In genomic region chr6:128632131-128632530, GRCh38 we compare ENCODE assay signal across 16 cellular contexts.
DNase-seq lines count a peak whose midpoint lies in the region; ATAC-seq and TF ChIP-seq lines count a peak whose summit lies in the region.
"Had no signal": no experiment of that assay in that cellular context is flagged by ENCODE, and none has a peak within 500 bp of the region (broad histone marks: within the 10 kb centered on the region; RNA-seq: fewer than 3 reads in every experiment).

No MANE protein-coding gene starts in this region.

- H3K4me3 Mint-ChIP-seq in activated naive CD8-positive, alpha-beta T cell treated with anti-CD3 and anti-CD28 coated beads, Interleukin-2, amount 50 U/mL, for 24 hours = no peak overlapping the region
- H3K4me3 Mint-ChIP-seq: B cell; CD4-positive, alpha-beta T cell; GM23338 had no signal

- DNase-seq in HPDE6-E6E7 (ENCODE audit: extremely low spot score) = peak; percentile 42
- peak; percentile 93 for DNase-seq in PC-3
- peak; percentile 78 for DNase-seq in epithelial cell of prostate (ENCODE audit: low read depth, low spot score)
- peak; percentile 15 for DNase-seq in mucosa of gallbladder (ENCODE audit: low spot score)
- DNase-seq in NCI-H2171 (lab: John Stamatoyannopoulos, UW) = no peak
- DNase-seq in activated naive CD8-positive, alpha-beta T cell treated with anti-CD3 and anti-CD28 coated beads, Interleukin-2, amount 50 U/mL, for 24 hours = no peak
- DNase-seq in effector CD4-positive, alpha-beta T cell = no peak
- DNase-seq: CD4-positive, alpha-beta T cell; NCI-H2081; NCI-H226; NCI-H526; NK-92 treated with Interleukin-12 subunit alpha and Interleukin-12 subunit beta, amount 100 ng/mL, for 24 hours; Right ventricle myocardium superior had no signal

- CTCF ChIA-PET in PC-3 (lab: Charles Lee) = no interaction called here

- TF ChIP-seq CTCF in PC-3 (conservative IDR thresholded peaks at IDR 0.05; ENCODE audit: low read depth, low read length) = no peak

- no peaks in the 10 kb centered on the region for H3K36me3 Mint-ChIP-seq in activated naive CD8-positive, alpha-beta T cell treated with anti-CD3 and anti-CD28 coated beads, Interleukin-2, amount 50 U/mL, for 24 hours (ENCODE audit: low read depth)

- no peaks in the 10 kb centered on the region for H3K9me2 ChIP-seq in PC-3 (replicated peaks; ENCODE audit: low read length)

- BruUV-seq in PC-3 (replicated peaks; lab: Mats Ljungman, UMichigan) = no TSS peak

- H3K27me3 Mint-ChIP-seq in activated naive CD8-positive, alpha-beta T cell treated with anti-CD3 and anti-CD28 coated beads, Interleukin-2, amount 50 U/mL, for 24 hours = peaks cover 12% of the 10 kb centered on the region
- H3K27me3 Mint-ChIP-seq: B cell had no signal

- peak overlapping the region; percentile 55 for H3K4me2 ChIP-seq in PC-3 (ENCODE audit: low read length)
- H3K4me2 ChIP-seq: GM23338 had no signal

- H3K9me3 Mint-ChIP-seq in activated naive CD8-positive, alpha-beta T cell treated with anti-CD3 and anti-CD28 coated beads, Interleukin-2, amount 50 U/mL, for 24 hours = no peaks in the 10 kb centered on the region
- H3K9me3 Mint-ChIP-seq: CD4-positive, alpha-beta T cell; GM23338 had no signal

- H3K27me3 ChIP-seq in PC-3 (ENCODE audit: low read length) = no peaks in the 10 kb centered on the region

- POLR2A ChIA-PET in PC-3 (lab: Charles Lee; ENCODE audit: unreplicated experiment) = no interaction called here

- H3F3A ChIP-seq in PC-3 (ENCODE audit: low read length, unreplicated experiment) = no peaks in the 10 kb centered on the region

- no peaks in the 10 kb centered on the region for H4K20me1 ChIP-seq in PC-3 (ENCODE audit: low read length)

- no peaks in the 10 kb centered on the region for H3K36me3 ChIP-seq in PC-3 (ENCODE audit: low read depth, low read length)

- H3K4me1 Mint-ChIP-seq in activated naive CD8-positive, alpha-beta T cell treated with anti-CD3 and anti-CD28 coated beads, Interleukin-2, amount 50 U/mL, for 24 hours = no peaks in the 10 kb centered on the region
- H3K4me1 Mint-ChIP-seq: B cell, GM23338 had no signal

- no peaks in the 10 kb centered on the region for H3K79me2 ChIP-seq in PC-3 (ENCODE audit: low read length)

- no peak overlapping the region for H3K9ac ChIP-seq in PC-3 (ENCODE audit: low read length)

- no peak overlapping the region for H3K4me3 ChIP-seq in PC-3 (ENCODE audit: low read length)
- H3K4me3 ChIP-seq: GM23338 had no signal

- H3K27ac ChIP-seq in PC-3 (ENCODE audit: low read length) = peak overlapping the region; percentile 24; the same call in 1 of the 2 replicates
- no peak overlapping the region for H3K27ac ChIP-seq in epithelial cell of prostate

- H3K4me1 ChIP-seq in PC-3 (ENCODE audit: insufficient read depth, low read length) = peaks cover 25% of the 10 kb centered on the region

- ATAC-seq in PC-3 = peak; percentile 57
- no peak for ATAC-seq in activated naive CD8-positive, alpha-beta T cell treated with anti-CD3 and anti-CD28 coated beads, Interleukin-2, amount 50 U/mL, for 24 hours
- ATAC-seq: GM23338, SK-N-SH treated with all-trans-retinoic acid at 6 μM for 48 hours had no signal

- intact Hi-C loops in PC-3 (cut with micrococcal nuclease) = no loop called here

- H2AFZ ChIP-seq in PC-3 (ENCODE audit: low read length) = no peak overlapping the region
- H2AFZ ChIP-seq: GM23338 had no signal

- H3K9me3 ChIP-seq in PC-3 (ENCODE audit: low read length) = no peaks in the 10 kb centered on the region

- H3K27ac Mint-ChIP-seq in activated naive CD8-positive, alpha-beta T cell treated with anti-CD3 and anti-CD28 coated beads, Interleukin-2, amount 50 U/mL, for 24 hours = no peak overlapping the region
- H3K27ac Mint-ChIP-seq: B cell; CD4-positive, alpha-beta T cell; GM23338 had no signal

Comparison
In these comparisons a context has a peak if more than half of its experiments do, and no peak if none do; other contexts are left out.
1. DNase-seq: peak in HPDE6-E6E7 (single experiment), PC-3 (single experiment), epithelial cell of prostate (single experiment) and mucosa of gallbladder (single experiment); none in NCI-H2171 (single experiment), activated naive CD8-positive, alpha-beta T cell treated with anti-CD3 and anti-CD28 coated beads, Interleukin-2, amount 50 U/mL, for 24 hours (single experiment) and effector CD4-positive, alpha-beta T cell (single experiment).